Comparison of ENCODE assay signal across 7 cellular contexts in genomic region chr2:219570194-219570923, GRCh38. TPM values are rescaled to one million over a fixed set of nuclear protein-coding genes. Genes with fewer than 3 reads are reported as not detected.
DNase-seq lines count a peak whose midpoint lies in the region; ATAC-seq and TF ChIP-seq lines count a peak whose summit lies in the region.

No MANE protein-coding gene starts in this region.

- CTCF ChIA-PET in PC-9 (lab: Charles Lee), result interaction anchor here (1.4 kb wide), 1 partner anchor 10 kb away, joined by 8 read pairs; no protein-coding TSS in a partner anchor

- no peaks in the 10 kb centered on the region for H4K20me1 ChIP-seq in PC-9 (ENCODE audit: insufficient read depth)

- TF ChIP-seq CTCF in PC-9 (conservative IDR thresholded peaks at IDR 0.05) (no peak), epithelial cell of esophagus (IDR thresholded peaks at IDR 0.05; ENCODE audit: insufficient read depth, low read depth, low read length, missing control alignments) (no peak)

- DNase-seq in GM03348 (ENCODE audit: low spot score) (peak; percentile 85), PC-9 (peak in 1 of 2 experiments; percentile 39), epithelial cell of esophagus (ENCODE audit: low read depth) (peak; percentile 40), iPS-NIHi7 (ENCODE audit: extremely low spot score) (no peak), GOT3 (lab: John Stamatoyannopoulos, UW) (no peak)

- no peaks in the 10 kb centered on the region for H3K27me3 ChIP-seq in PC-9 (ENCODE audit: insufficient read depth, low read depth)
- no peaks in the 10 kb centered on the region for H3K27me3 ChIP-seq in muscle layer of colon (ENCODE audit: control insufficient read depth in 1 of 2, insufficient read depth in 2 of 2, low read length in 2 of 2)

- H3F3A ChIP-seq in PC-9 (ENCODE audit: insufficient read depth, low read depth), result peaks cover 13% of the 10 kb centered on the region

- H3K9me3 ChIP-seq in PC-9 (ENCODE audit: insufficient read depth, low read depth) (no peaks in the 10 kb centered on the region), muscle layer of colon (ENCODE audit: low read length) (no peaks in the 10 kb centered on the region)

- H3K4me3 ChIP-seq in PC-9 (peak overlapping the region; percentile 67), epithelial cell of esophagus (ENCODE audit: low read length) (peak overlapping the region; percentile 50), muscle layer of colon (ENCODE audit: low read depth in 1 of 2, low read length in 2 of 2) (peak overlapping the region; percentile 45 to 46)

- peaks cover 13% of the 10 kb centered on the region for H3K79me2 ChIP-seq in PC-9 (ENCODE audit: low read depth)

- H3K4me2 ChIP-seq in PC-9, result peak overlapping the region; percentile 98

- intact Hi-C loops in PC-9 (cut with micrococcal nuclease; ENCODE audit: unreplicated experiment), result loop anchor here (2.0 kb wide), 1 partner anchor 28 kb away; the partner anchor contains the start of gene CHPF

- H3K27ac ChIP-seq in PC-9 (peak overlapping the region; percentile 64; the same call in 1 of the 2 replicates), muscle layer of colon (ENCODE audit: low read depth, low read length) (peak overlapping the region; percentile 5)

- peak overlapping the region; percentile 67 for H2AFZ ChIP-seq in PC-9

- BruUV-seq in PC-9 (replicated peaks; lab: Mats Ljungman, UMichigan), result no TSS peak

- ATAC-seq in HG03432 (IDR thresholded peaks at IDR 0.05; ENCODE audit: unreplicated experiment), result no peak

- H3K36me3 ChIP-seq in PC-9 (ENCODE audit: low read depth) (no peaks in the 10 kb centered on the region), muscle layer of colon (ENCODE audit: insufficient read depth, low read length) (peaks cover 15% of the 10 kb centered on the region)

- no peaks in the 10 kb centered on the region for H3K9me2 ChIP-seq in PC-9 (ENCODE audit: insufficient read depth)

- H3K4me1 ChIP-seq in PC-9 (replicated peaks; ENCODE audit: insufficient read depth) (peaks cover 28% of the 10 kb centered on the region), muscle layer of colon (ENCODE audit: insufficient read depth, low read length) (peaks cover 15% of the 10 kb centered on the region)

- H3K9ac ChIP-seq in muscle layer of colon (ENCODE audit: low read length), result no peak overlapping the region

- POLR2A ChIA-PET in PC-9 (lab: Charles Lee; ENCODE audit: unreplicated experiment), result interaction anchor here (0.5 to 0.7 kb wide), 3 partner anchors 18 to 566 kb away, joined by 3 to 6 read pairs (median 5); no protein-coding TSS in a partner anchor

RNA-seq across cellular contexts. Expression of gene OBSL1, which starts 1.0 kb away (rescaled TPM):
- total RNA-seq in PC-9 (2021), result 110 and 161 TPM in 2 replicates

RNA-seq across cellular contexts. Expression of gene INHA, which starts 1.8 kb away (rescaled TPM):
- 5.2 and 9.1 TPM in 2 replicates for total RNA-seq in PC-9 (2021)

RNA-seq across cellular contexts. Expression of gene TMEM198, which starts 26.5 kb away (rescaled TPM):
- 3.6 and 5.8 TPM in 2 replicates for total RNA-seq in PC-9 (2021)

RNA-seq across cellular contexts. Expression of gene CHPF, which starts 26.8 kb away (rescaled TPM):
- 78.2 and 89.7 TPM in 2 replicates for total RNA-seq in PC-9 (2021)

RNA-seq across cellular contexts. Expression of gene STK11IP, which starts 27.3 kb away (rescaled TPM):
- total RNA-seq in PC-9 (2021), result 40.6 and 42.5 TPM in 2 replicates

Comparison
In these comparisons a context has a peak if more than half of its experiments do, and no peak if none do; other contexts are left out.
1. DNase-seq: peak in GM03348 (single experiment) and epithelial cell of esophagus (single experiment); none in iPS-NIHi7 (single experiment) and GOT3 (single experiment).
2. Peak in every context shown above with its lines, with median percentiles within 50 percentile points of each other: H3K4me3 ChIP-seq.